In genomic region chr3:42685363-42685881, GRCh38 we compare ENCODE assay signal across 14 cellular contexts. TPM values are rescaled to one million over a fixed set of nuclear protein-coding genes. Genes with fewer than 3 reads are reported as not detected.
A peak's percentile ranks its signal among the peaks of the same experiment; 100 is the strongest.
DNase-seq lines count a peak whose midpoint lies in the region; ATAC-seq, FAIRE-seq and TF ChIP-seq lines count a peak whose summit lies in the region.
"Had no signal": no experiment of that assay in that cellular context is flagged by ENCODE, and none has a peak within 500 bp of the region (broad histone marks: within the 10 kb centered on the region; RNA-seq: fewer than 3 reads in every experiment).

A gene with protein sequence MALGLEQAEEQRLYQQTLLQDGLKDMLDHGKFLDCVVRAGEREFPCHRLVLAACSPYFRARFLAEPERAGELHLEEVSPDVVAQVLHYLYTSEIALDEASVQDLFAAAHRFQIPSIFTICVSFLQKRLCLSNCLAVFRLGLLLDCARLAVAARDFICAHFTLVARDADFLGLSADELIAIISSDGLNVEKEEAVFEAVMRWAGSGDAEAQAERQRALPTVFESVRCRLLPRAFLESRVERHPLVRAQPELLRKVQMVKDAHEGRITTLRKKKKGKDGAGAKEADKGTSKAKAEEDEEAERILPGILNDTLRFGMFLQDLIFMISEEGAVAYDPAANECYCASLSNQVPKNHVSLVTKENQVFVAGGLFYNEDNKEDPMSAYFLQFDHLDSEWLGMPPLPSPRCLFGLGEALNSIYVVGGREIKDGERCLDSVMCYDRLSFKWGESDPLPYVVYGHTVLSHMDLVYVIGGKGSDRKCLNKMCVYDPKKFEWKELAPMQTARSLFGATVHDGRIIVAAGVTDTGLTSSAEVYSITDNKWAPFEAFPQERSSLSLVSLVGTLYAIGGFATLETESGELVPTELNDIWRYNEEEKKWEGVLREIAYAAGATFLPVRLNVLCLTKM (plus strand): TSS chr3:42685537. CDS start chr3:42685619, 82 bp downstream.

- H3K36me3 ChIP-seq in ascending aorta: no peaks in the 10 kb centered on the region
- no peaks in the 10 kb centered on the region for H3K36me3 ChIP-seq in kidney (ENCODE audit: control insufficient read depth in 1 of 2, insufficient read depth in 2 of 2, low read length in 2 of 2)
- no peaks in the 10 kb centered on the region for H3K36me3 ChIP-seq in stomach

- no peaks in the 10 kb centered on the region for H3K9me3 ChIP-seq in ascending aorta
- no peaks in the 10 kb centered on the region for H3K9me3 ChIP-seq in kidney (ENCODE audit: control insufficient read depth in 1 of 2, low read length in 2 of 2)
- no peaks in the 10 kb centered on the region for H3K9me3 ChIP-seq in stomach

- peak within 1 kb of the TSS in 1 of 2 donors; percentile 50 for H3K4me3 ChIP-seq in ascending aorta
- no peak within 1 kb of the TSS for H3K4me3 ChIP-seq in kidney (ENCODE audit: low read length in 2 of 2)
- peak within 1 kb of the TSS; percentile 14 to 27 (median 22) for H3K4me3 ChIP-seq in stomach

- intact Hi-C loops in ascending aorta (cut with DNase I) (loop anchor here (2.0 kb wide), 1 partner anchor 59 kb away; no protein-coding TSS in a partner anchor), kidney (cut with DNase I) (no loop called here), stomach (cut with DNase I; ENCODE audit: low total_unique reads) (no loop called here)

- no peak for TF ChIP-seq EP300 in stomach (IDR thresholded peaks at IDR 0.05)

- no peak within 1 kb of the TSS for H3K9ac ChIP-seq in kidney (ENCODE audit: low read length in 2 of 2)

- no peaks in the 10 kb centered on the region for H3K36me3 Mint-ChIP-seq in T-helper 1 cell treated with Interleukin-12 subunit alpha and Interleukin-12 subunit beta and Interleukin-4 antibody, amounts not matched to agents 30 μg/mL and 1 μg/mL, for 36 hours (ENCODE audit: low read depth)

- whole genome bisulfite sequencing in stomach, 5 donors: 39 to 92% (median 61%) methylated on average over 9 to 34 of the region's 34 CpGs

- TF ChIP-seq POLR2A in stomach (IDR thresholded peaks at IDR 0.05): no peak

- FAIRE-seq in kidney (lab: Jason Lieb, UNC): no peak

- TF ChIP-seq CTCF in ascending aorta (IDR thresholded peaks at IDR 0.05) (no peak), kidney (IDR thresholded peaks at IDR 0.05; ENCODE audit: borderline replicate concordance, extremely low read depth, insufficient read depth) (no peak), stomach (IDR thresholded peaks at IDR 0.05) (no peak)

- H3K27me3 ChIP-seq in ascending aorta (no peaks in the 10 kb centered on the region), stomach (peaks cover 0 to 35% (median 16%) of the 10 kb centered on the region in 3 donors)

- H3K27ac ChIP-seq in ascending aorta (peak within 1 kb of the TSS; percentile 69 to 73), kidney (ENCODE audit: low read depth in 2 of 2, low read length in 2 of 2) (no peak within 1 kb of the TSS), stomach (peak within 1 kb of the TSS in 1 of 5 donors; percentile 68)

- peaks cover 2% of the 10 kb centered on the region for H3K4me1 Mint-ChIP-seq in T-helper 1 cell treated with Interleukin-12 subunit alpha and Interleukin-12 subunit beta and Interleukin-4 antibody, amounts not matched to agents 30 μg/mL and 1 μg/mL, for 36 hours (ENCODE audit: low read depth)

- peaks cover 22% of the 10 kb centered on the region for H3K27me3 Mint-ChIP-seq in T-helper 1 cell treated with Interleukin-12 subunit alpha and Interleukin-12 subunit beta and Interleukin-4 antibody, amounts not matched to agents 30 μg/mL and 1 μg/mL, for 36 hours (ENCODE audit: low read depth)

- no peak within 1 kb of the TSS for H3K27ac Mint-ChIP-seq in T-helper 1 cell treated with Interleukin-12 subunit alpha and Interleukin-12 subunit beta and Interleukin-4 antibody, amounts not matched to agents 30 μg/mL and 1 μg/mL, for 36 hours

- ATAC-seq in HG03432 (IDR thresholded peaks at IDR 0.05; ENCODE audit: unreplicated experiment) (no peak), GM21576 (IDR thresholded peaks at IDR 0.05; ENCODE audit: unreplicated experiment) (no peak)

- peak within 1 kb of the TSS; percentile 27 for H3K4me3 Mint-ChIP-seq in T-helper 1 cell treated with Interleukin-12 subunit alpha and Interleukin-12 subunit beta and Interleukin-4 antibody, amounts not matched to agents 30 μg/mL and 1 μg/mL, for 36 hours

- H3K4me1 ChIP-seq in ascending aorta (peaks cover 7 to 28% of the 10 kb centered on the region in 2 donors), kidney (ENCODE audit: control insufficient read depth in 1 of 2, insufficient read depth in 1 of 2, low read depth in 1 of 2, low read length in 2 of 2) (peaks cover 0 to 4% of the 10 kb centered on the region in 2 donors), stomach (peaks cover 0 to 32% (median 15%) of the 10 kb centered on the region in 4 donors)

- no peak for DNase-seq in T-helper 1 cell
- DNase-seq in ascending aorta (ENCODE audit: low spot score in 2 of 2): no peak
- DNase-seq in kidney: peak; percentile 55
- DNase-seq in stomach: no peak
- DNase-seq in NCI-H187 treated with DMSO at 0.1 percent for 48 hours (lab: John Stamatoyannopoulos, UW): no peak
- DNase-seq: DMS79; NCI-H524 treated with DMSO at 0.1 percent for 48 hours; SHP77 treated with DMSO at 0.1 percent for 48 hours; stimulated activated CD8-positive, alpha-beta memory T cell treated with anti-CD3 and anti-CD28 coated beads, Interleukin-4, amount 100 ng/mL, for 48 hours had no signal

- no peaks in the 10 kb centered on the region for H3K9me3 Mint-ChIP-seq in T-helper 1 cell treated with Interleukin-12 subunit alpha and Interleukin-12 subunit beta and Interleukin-4 antibody, amounts not matched to agents 30 μg/mL and 1 μg/mL, for 36 hours

RNA-seq across cellular contexts. Expression of the gene that starts here (rescaled TPM):
- total RNA-seq in ascending aorta: not detected
- total RNA-seq in kidney: not detected
- polyA plus RNA-seq in kidney (ENCODE audit: insufficient read depth, low read depth, low replicate concordance): not detected
- total RNA-seq in stomach: under 1 TPM in 1 of 5 donors, not detected in 4; 0.18 TPM
- polyA plus RNA-seq in stomach: 1 to 10 TPM in 1 of 3 donors, under 1 TPM in 1, not detected in 1; 0.05 to 2.0 TPM
- total RNA-seq: A172, M059J had no signal

Comparison
In these comparisons a context has a peak if more than half of its experiments do, and no peak if none do; other contexts are left out.
1. Peak in DNase-seq in kidney; RNA of the gene not detected or under 1 TPM.
2. H3K27ac ChIP-seq: peak in ascending aorta (2 of 2); none in kidney (0 of 2).
3. H3K4me3 ChIP-seq: peak in stomach (4 of 4); none in kidney (0 of 2).